25 cellular contexts compared by ENCODE assay signal in the genomic region with DNA sequence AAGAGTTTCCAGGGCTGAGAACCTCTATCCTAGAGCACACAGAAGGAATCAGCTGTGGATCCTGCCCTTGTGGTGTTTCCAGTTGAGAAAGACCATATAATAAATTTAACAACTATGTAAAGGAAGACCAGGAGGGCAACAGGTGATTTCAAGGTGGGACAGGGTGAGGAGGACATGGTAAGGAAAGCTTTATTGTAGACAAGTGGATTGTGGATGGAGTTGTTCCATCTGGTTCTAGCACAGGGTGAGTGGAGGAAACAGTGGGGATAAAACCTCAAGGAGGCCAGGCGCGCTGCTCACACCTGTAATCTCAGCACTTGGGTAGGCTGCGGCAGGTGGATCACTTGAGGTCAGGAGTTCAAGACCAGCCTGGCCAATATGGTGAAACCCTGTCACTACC. TPM values are rescaled to one million over a fixed set of nuclear protein-coding genes. Genes with fewer than 3 reads are reported as not detected.
DNase-seq lines count a peak whose midpoint lies in the region; ATAC-seq and TF ChIP-seq lines count a peak whose summit lies in the region.
"Had no signal": no experiment of that assay in that cellular context is flagged by ENCODE, and none has a peak within 500 bp of the region (broad histone marks: within the 10 kb centered on the region; RNA-seq: fewer than 3 reads in every experiment).

No MANE protein-coding gene starts in this region.

- H3K27ac Mint-ChIP-seq in activated T-helper 17 cell treated with anti-CD3 and anti-CD28 coated beads, Interleukin-2, amount 50 U/mL, for 72 hours = peak overlapping the region; percentile 100
- H3K27ac Mint-ChIP-seq in naive thymus-derived CD8-positive, alpha-beta T cell = peak overlapping the region in 7 of 10 donors; percentile 21 to 84 (median 40)

- TF ChIP-seq CTCF in A673 (conservative IDR thresholded peaks at IDR 0.05; ENCODE audit: low read depth, low read length) = no peak

- no peaks in the 10 kb centered on the region for H3K9me3 Mint-ChIP-seq in activated T-helper 17 cell treated with anti-CD3 and anti-CD28 coated beads, Interleukin-2, amount 50 U/mL, for 72 hours
- no peaks in the 10 kb centered on the region for H3K9me3 Mint-ChIP-seq in naive thymus-derived CD8-positive, alpha-beta T cell

- BruUV-seq in A673 (replicated peaks; lab: Mats Ljungman, UMichigan) = no TSS peak

- DNase-seq in A673 (ENCODE audit: low spot score) (no peak), sciatic nerve (ENCODE audit: low spot score) (no peak), foreskin melanocyte (no peak)
- no peak for DNase-seq in naive thymus-derived CD8-positive, alpha-beta T cell
- DNase-seq: activated CD8-positive, alpha-beta memory T cell treated with anti-CD3 and anti-CD28 coated beads for 24 hours; DMS79; heart right ventricle; left colon; mesenchymal stem cell; NCI-H1436; NCI-H524; occipital lobe; Peyer's patch; right cardiac atrium; stimulated activated CD8-positive, alpha-beta memory T cell treated with anti-CD3 and anti-CD28 coated beads, Interleukin-4, amount 100 ng/mL, for 48 hours had no signal

- peaks cover 87% of the 10 kb centered on the region for H3K4me1 Mint-ChIP-seq in activated T-helper 17 cell treated with anti-CD3 and anti-CD28 coated beads, Interleukin-2, amount 50 U/mL, for 72 hours
- peaks cover 26 to 85% (median 62%) of the 10 kb centered on the region in 4 donors for H3K4me1 Mint-ChIP-seq in naive thymus-derived CD8-positive, alpha-beta T cell

- CTCF ChIA-PET in A673 (lab: Charles Lee) = no interaction called here

- H3K27ac ChIP-seq in A673 (ENCODE audit: low read depth, low read length, poor library complexity, severe bottlenecking) (peak overlapping the region; percentile 90), BLaER1 (no peak overlapping the region; the same call in 1 of the 2 replicates)
- H3K27ac ChIP-seq: heart right ventricle, thoracic aorta had no signal

- H3K4me3 Mint-ChIP-seq in activated T-helper 17 cell treated with anti-CD3 and anti-CD28 coated beads, Interleukin-2, amount 50 U/mL, for 72 hours = peak overlapping the region; percentile 76
- H3K4me3 Mint-ChIP-seq in naive thymus-derived CD8-positive, alpha-beta T cell = no peak overlapping the region

- POLR2A ChIA-PET in A673 (lab: Charles Lee; ENCODE audit: low non-redundant PET) = no interaction called here
- POLR2A ChIA-PET in naive thymus-derived CD8-positive, alpha-beta T cell (lab: Charles Lee) = interaction anchor here (1.4 kb wide), 1 partner anchor 17 kb away, joined by 3 read pairs; the partner anchor contains the start of gene SIAH2

- no peak for ATAC-seq in activated T-helper 17 cell treated with anti-CD3 and anti-CD28 coated beads, Interleukin-2, amount 50 U/mL, for 72 hours (replicated peaks)
- no peak for ATAC-seq in naive thymus-derived CD8-positive, alpha-beta T cell
- no peak for ATAC-seq in sciatic nerve
- ATAC-seq in HG02763 (IDR thresholded peaks at IDR 0.05; ENCODE audit: unreplicated experiment) = no peak
- ATAC-seq: heart right ventricle, K562, left colon, right cardiac atrium had no signal

- peaks cover 100% of the 10 kb centered on the region for H3K36me3 Mint-ChIP-seq in activated T-helper 17 cell treated with anti-CD3 and anti-CD28 coated beads, Interleukin-2, amount 50 U/mL, for 72 hours (ENCODE audit: low read depth)
- peaks cover 0 to 42% (median 12%) of the 10 kb centered on the region in 3 donors for H3K36me3 Mint-ChIP-seq in naive thymus-derived CD8-positive, alpha-beta T cell

- H3K9me3 ChIP-seq in A673 (ENCODE audit: low read depth, low read length, poor library complexity, severe bottlenecking) = no peaks in the 10 kb centered on the region
- H3K9me3 ChIP-seq in BLaER1 = no peaks in the 10 kb centered on the region
- H3K9me3 ChIP-seq: HAP-1, heart right ventricle, Peyer's patch, thoracic aorta had no signal

- H3K9ac ChIP-seq in BLaER1 = no peak overlapping the region

- H3K27me3 Mint-ChIP-seq in activated T-helper 17 cell treated with anti-CD3 and anti-CD28 coated beads, Interleukin-2, amount 50 U/mL, for 72 hours = no peaks in the 10 kb centered on the region
- no peaks in the 10 kb centered on the region for H3K27me3 Mint-ChIP-seq in naive thymus-derived CD8-positive, alpha-beta T cell

- H3K27me3 ChIP-seq in A673 (replicated peaks; ENCODE audit: insufficient read depth, low read depth, low read length, poor library complexity) (no peaks in the 10 kb centered on the region), BLaER1 (no peaks in the 10 kb centered on the region)
- H3K27me3 ChIP-seq: cardiac muscle cell, heart right ventricle, Peyer's patch had no signal

- H3K36me3 ChIP-seq in A673 (ENCODE audit: insufficient read depth, low read length, poor library complexity, severe bottlenecking) = no peaks in the 10 kb centered on the region
- H3K36me3 ChIP-seq in BLaER1 = peaks cover 36% of the 10 kb centered on the region
- H3K36me3 ChIP-seq: cardiac muscle cell, thoracic aorta had no signal

- peaks cover 100% of the 10 kb centered on the region for H4K20me1 ChIP-seq in BLaER1

- intact Hi-C loops in A673 (cut with micrococcal nuclease; ENCODE audit: unreplicated experiment) = no loop called here
- intact Hi-C loops in sciatic nerve (cut with DNase I) = no loop called here

- peak overlapping the region; percentile 83 for H3K4me2 ChIP-seq in BLaER1

- H3K4me3 ChIP-seq in A673 (ENCODE audit: low read depth, low read length, poor library complexity, severe bottlenecking) (no peak overlapping the region), BLaER1 (no peak overlapping the region)
- H3K4me3 ChIP-seq: cardiac muscle cell, HAP-1, heart right ventricle, K562, Peyer's patch, thoracic aorta had no signal

- peaks cover 92% of the 10 kb centered on the region for H3K4me1 ChIP-seq in A673 (ENCODE audit: insufficient read depth, low read length, poor library complexity, severe bottlenecking)
- H3K4me1 ChIP-seq in BLaER1 = peaks cover 100% of the 10 kb centered on the region

RNA-seq across cellular contexts. Expression of gene SIAH2, which starts 17.1 kb away (rescaled TPM):
- total RNA-seq in A673 (2021) (26.8 and 28.8 TPM in 2 replicates), sciatic nerve (19.1 TPM)
- 10 to 100 TPM; 42.8 to 92.4 TPM for total RNA-seq in activated T-helper 17 cell treated with anti-CD3 and anti-CD28 coated beads, Interleukin-2, amount 50 U/mL, for 72 hours
- 10 to 100 TPM; 16.9 to 18.4 TPM for total RNA-seq in naive thymus-derived CD8-positive, alpha-beta T cell
- 10 to 100 TPM; 10.9 to 20.5 (median 20.3) TPM for polyA plus RNA-seq in naive thymus-derived CD8-positive, alpha-beta T cell

RNA-seq across cellular contexts. Expression of gene ERICH6, which starts 42.1 kb away (rescaled TPM):
- total RNA-seq in A673 (2021) = 0.24 and 0.32 TPM in 2 replicates
- total RNA-seq in activated T-helper 17 cell treated with anti-CD3 and anti-CD28 coated beads, Interleukin-2, amount 50 U/mL, for 72 hours = under 1 TPM in 1 of 2 donors, not detected in 1; 0.21 TPM
- total RNA-seq in naive thymus-derived CD8-positive, alpha-beta T cell = not detected
- under 1 TPM; 0.14 to 0.60 (median 0.27) TPM for polyA plus RNA-seq in naive thymus-derived CD8-positive, alpha-beta T cell
- total RNA-seq in sciatic nerve = 0.49 TPM
- total RNA-seq: cardiac muscle cell; endothelial cell of umbilical vein; K562; left colon; myocyte; occipital lobe; Peyer's patch; T-helper 2 cell treated with Interferon-gamma antibody and Interleukin-4, amounts not matched to agents 100 ng/mL and 5 ng/mL, for 36 hours; thoracic aorta had no signal
- polyA plus RNA-seq: endothelial cell of umbilical vein, heart right ventricle, K562, right cardiac atrium had no signal
